ENCODE assay signal across 19 cellular contexts in genomic region chr5:127799293-127799905, GRCh38.
DNase-seq lines count a peak whose midpoint lies in the region; ATAC-seq and TF ChIP-seq lines count a peak whose summit lies in the region.
"Had no signal": no experiment of that assay in that cellular context is flagged by ENCODE, and none has a peak within 500 bp of the region (broad histone marks: within the 10 kb centered on the region; RNA-seq: fewer than 3 reads in every experiment).

No MANE protein-coding gene starts in this region.

- H3K79me2 ChIP-seq in neural progenitor cell (ENCODE audit: low read depth) = no peaks in the 10 kb centered on the region

- H3K4me2 ChIP-seq in neural progenitor cell = peak overlapping the region; percentile 13
- H3K4me2 ChIP-seq: A549 had no signal

- H3K27me3 Mint-ChIP-seq in WTC11 (ENCODE audit: low read depth) (no peaks in the 10 kb centered on the region), neural progenitor cell (ENCODE audit: insufficient read depth, low read depth) (no peaks in the 10 kb centered on the region)
- H3K27me3 Mint-ChIP-seq in activated T-cell treated with anti-CD3 and anti-CD28 coated beads, Interleukin-2, amount 50 U/mL, for 4 hours (ENCODE audit: low read depth) = no peaks in the 10 kb centered on the region

- H2AFZ ChIP-seq in neural progenitor cell (replicated peaks) = no peak overlapping the region

- H3K36me3 Mint-ChIP-seq in WTC11 (no peaks in the 10 kb centered on the region), neural progenitor cell (no peaks in the 10 kb centered on the region)
- no peaks in the 10 kb centered on the region for H3K36me3 Mint-ChIP-seq in activated T-cell treated with anti-CD3 and anti-CD28 coated beads, Interleukin-2, amount 50 U/mL, for 4 hours (ENCODE audit: insufficient read depth)

- POLR2A ChIA-PET in WTC11 (lab: Charles Lee) = no interaction called here
- POLR2A ChIA-PET in RWPE1 (lab: Yijun Ruan, JAX; ENCODE audit: low non-redundant PET) = no interaction called here

- DNase-seq in GM13977 (ENCODE audit: low spot score) (no peak), WTC11 (ENCODE audit: low spot score) (no peak), globus pallidus (ENCODE audit: low spot score) (peak; percentile 44), neural progenitor cell (ENCODE audit: low spot score) (no peak), RWPE1 (ENCODE audit: low spot score) (no peak)
- DNase-seq in stimulated activated CD4-positive, alpha-beta T cell treated with anti-CD3 and anti-CD28 coated beads, Interleukin-4, amount 100 ng/mL, for 1 hour = no peak
- DNase-seq in activated T-cell treated with anti-CD3 and anti-CD28 coated beads, Interleukin-2, amount 50 U/mL, for 4 hours = no peak
- DNase-seq: DMS 273 treated with DMSO at 0.1 percent for 48 hours, HCEC 1CT, Kasumi-1, NCI-H1417, NCI-H187 treated with DMSO at 0.1 percent for 48 hours, NCI-H510A, NCI-H774, RPMI8226 had no signal

- H3F3A ChIP-seq in neural progenitor cell (ENCODE audit: low read depth) = peaks cover 13% of the 10 kb centered on the region

- H4K20me1 ChIP-seq in neural progenitor cell (ENCODE audit: low read depth) = no peaks in the 10 kb centered on the region

- no peak overlapping the region for H3K27ac Mint-ChIP-seq in WTC11
- no peak overlapping the region for H3K27ac Mint-ChIP-seq in neural progenitor cell

- H3K36me3 ChIP-seq in neural progenitor cell = no peaks in the 10 kb centered on the region
- H3K36me3 ChIP-seq: SJSA1 had no signal

- no peaks in the 10 kb centered on the region for H3K27me3 ChIP-seq in neural progenitor cell
- H3K27me3 ChIP-seq: SJSA1 had no signal

- no peak overlapping the region for H3K9ac ChIP-seq in neural progenitor cell

- no peaks in the 10 kb centered on the region for H3K4me1 Mint-ChIP-seq in WTC11
- H3K4me1 Mint-ChIP-seq in neural progenitor cell = peaks cover 21% of the 10 kb centered on the region
- H3K4me1 Mint-ChIP-seq in activated T-cell treated with anti-CD3 and anti-CD28 coated beads, Interleukin-2, amount 50 U/mL, for 4 hours (ENCODE audit: low read depth) = no peaks in the 10 kb centered on the region

- CTCF ChIA-PET in WTC11 (lab: Charles Lee) = no interaction called here
- CTCF ChIA-PET in RWPE1 (lab: Yijun Ruan, JAX) = interaction anchor here (0.6 kb wide), 1 partner anchor 77 kb away, joined by 3 read pairs; no protein-coding TSS in a partner anchor

- in situ Hi-C loops in GM13977 (cut with MboI; ENCODE audit: low pct_unique_long_range_greater_than_20kb, low sequenced_read_pairs, unreplicated experiment) = no loop called here

- H3K9me3 Mint-ChIP-seq in WTC11 = no peaks in the 10 kb centered on the region
- no peaks in the 10 kb centered on the region for H3K9me3 Mint-ChIP-seq in neural progenitor cell
- no peaks in the 10 kb centered on the region for H3K9me3 Mint-ChIP-seq in activated T-cell treated with anti-CD3 and anti-CD28 coated beads, Interleukin-2, amount 50 U/mL, for 4 hours

- TF ChIP-seq CTCF in GM13977 (IDR thresholded peaks at IDR 0.05; ENCODE audit: extremely low read depth, insufficient read depth, missing control alignments) (peak; percentile 5), WTC11 (IDR thresholded peaks at IDR 0.05) (no peak), neural progenitor cell (IDR thresholded peaks at IDR 0.05) (peak; percentile 5), RWPE1 (conservative IDR thresholded peaks at IDR 0.05; ENCODE audit: low read depth) (no peak)

- H3K27ac ChIP-seq in neural progenitor cell (no peak overlapping the region), RWPE1 (no peak overlapping the region)
- H3K27ac ChIP-seq: A549, C4-2B, SJSA1 had no signal

- H3K9me3 ChIP-seq in neural progenitor cell (ENCODE audit: low read depth) = no peaks in the 10 kb centered on the region
- H3K9me3 ChIP-seq: A549, SJSA1 had no signal

- H3K4me3 Mint-ChIP-seq in WTC11 (no peak overlapping the region), neural progenitor cell (no peak overlapping the region)
- no peak overlapping the region for H3K4me3 Mint-ChIP-seq in activated T-cell treated with anti-CD3 and anti-CD28 coated beads, Interleukin-2, amount 50 U/mL, for 4 hours

- H3K4me1 ChIP-seq in neural progenitor cell = peaks cover 28% of the 10 kb centered on the region

- no peak overlapping the region for H3K4me3 ChIP-seq in neural progenitor cell
- H3K4me3 ChIP-seq: A549, SJSA1 had no signal

- ATAC-seq in WTC11 (peak; percentile 56), HG02571 (IDR thresholded peaks at IDR 0.05; ENCODE audit: unreplicated experiment) (no peak)
- no peak for ATAC-seq in activated T-cell treated with anti-CD3 and anti-CD28 coated beads, Interleukin-2, amount 50 U/mL, for 4 hours
- ATAC-seq: A549 had no signal

TF ChIP-seq in WTC11, 78 proteins besides CTCF, POLR2A, EP300 and RAD21:
- no peak for TF ChIP-seq ZNF121 (CRISPR knock-in tag; IDR thresholded peaks at IDR 0.05)
- TF ChIP-seq NFATC4 (CRISPR knock-in tag; IDR thresholded peaks at IDR 0.05) = no peak
- no peak for TF ChIP-seq USF1 (CRISPR knock-in tag; IDR thresholded peaks at IDR 0.05)
- TF ChIP-seq ZBTB43 (CRISPR knock-in tag; IDR thresholded peaks at IDR 0.05) = no peak
- no peak for TF ChIP-seq ATF3 (CRISPR knock-in tag; conservative IDR thresholded peaks at IDR 0.05)
- no peak for TF ChIP-seq E2F1 (CRISPR knock-in tag; IDR thresholded peaks at IDR 0.05)
TF ChIP-seq in WTC11: peak in this region for 0.

Comparison
In these comparisons a context has a peak if more than half of its experiments do, and no peak if none do; other contexts are left out.
1. CTCF ChIP-seq: peak in GM13977 (single experiment) and neural progenitor cell (single experiment); none in WTC11 (single experiment) and RWPE1 (single experiment).